ENCODE assay signal across 18 cellular contexts in the genomic region with DNA sequence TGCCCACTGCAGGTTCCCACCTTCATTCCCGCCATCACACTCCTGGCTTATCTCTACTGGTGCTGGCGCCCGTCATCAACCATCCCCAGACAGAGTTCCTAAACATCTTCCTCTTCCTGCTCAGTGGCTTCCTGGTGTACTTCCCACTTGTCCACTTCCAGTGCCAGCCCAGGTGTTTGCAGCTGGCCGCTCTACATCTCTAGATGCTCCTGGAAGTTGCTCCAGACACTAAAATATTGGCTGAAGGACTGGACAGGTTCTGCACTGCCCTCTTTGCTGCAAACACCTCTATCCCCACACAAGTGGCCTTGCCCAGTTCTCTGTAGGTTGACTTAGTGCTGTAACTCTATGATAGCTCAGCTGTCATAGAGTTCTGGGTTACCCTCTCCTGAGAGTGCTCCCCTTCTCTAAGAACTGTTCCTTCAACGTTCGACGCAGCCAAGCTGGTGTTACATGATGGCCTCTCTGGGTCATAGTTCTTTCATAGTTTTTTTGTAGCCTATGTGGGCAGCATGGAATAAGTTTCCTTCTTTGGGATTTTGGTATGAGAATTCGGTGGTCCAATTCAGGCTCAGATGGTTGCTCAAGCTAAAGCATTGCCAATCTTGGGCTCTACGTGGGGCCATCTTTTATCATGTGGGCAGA.
"Had no signal": no experiment of that assay in that cellular context is flagged by ENCODE, and none has a peak within 500 bp of the region (broad histone marks: within the 10 kb centered on the region; RNA-seq: fewer than 3 reads in every experiment).

No MANE protein-coding gene starts in this region.

- H3K36me3 ChIP-seq: lower lobe of right lung, pancreas, WERI-Rb-1 had no signal

- H3K9me3 Mint-ChIP-seq: activated CD4-positive, alpha-beta T cell treated with anti-CD3 and anti-CD28 coated beads, Interleukin-2, amount 10 ng/mL, durations not matched to agents 7 days and 5 days; activated CD8-positive, alpha-beta T cell treated with anti-CD3 and anti-CD28 coated beads for 36 hours; activated naive CD4-positive, alpha-beta T cell treated with anti-CD3 and anti-CD28 coated beads, Interleukin-2, amount 50 U/mL, for 72 hours; activated T-helper 1 cell treated with anti-CD3 and anti-CD28 coated beads, Interleukin-12 subunit alpha, Interleukin-12 subunit beta, Interleukin-2, Interleukin-4 antibody, amounts not matched to agents 30 ng/mL and 10 ng/mL and 1 ng/mL, durations not matched to agents 14 hours and 24 hours and 36 hours; brain; natural killer cell; stimulated activated memory B cell treated with anti-CD40 and anti-IgM and Interleukin-4, amounts not matched to agents 10 μg/mL and 1 μg/mL and 100 μg/mL, for 72 hours had no signal

- H3K4me1 Mint-ChIP-seq: activated CD4-positive, alpha-beta T cell treated with anti-CD3 and anti-CD28 coated beads, Interleukin-2, amount 10 ng/mL, durations not matched to agents 7 days and 5 days; activated CD8-positive, alpha-beta memory T cell treated with anti-CD3 and anti-CD28 coated beads, Interleukin-2, amount 10 ng/mL, durations not matched to agents 7 days and 5 days; natural killer cell had no signal

- H3K36me3 Mint-ChIP-seq: activated CD8-positive, alpha-beta memory T cell treated with anti-CD3 and anti-CD28 coated beads, Interleukin-2, amount 10 ng/mL, durations not matched to agents 7 days and 5 days; activated naive CD4-positive, alpha-beta T cell treated with anti-CD3 and anti-CD28 coated beads, Interleukin-2, amount 50 U/mL, for 72 hours; brain; natural killer cell; stimulated activated memory B cell treated with anti-CD40 and anti-IgM and Interleukin-4, amounts not matched to agents 10 μg/mL and 1 μg/mL and 100 μg/mL, for 72 hours had no signal

- H3K27me3 ChIP-seq: pancreas, testis had no signal

- H3K27ac ChIP-seq: foreskin keratinocyte, lower lobe of right lung, pancreas, psoas muscle, testis, WERI-Rb-1 had no signal

- H3K4me1 ChIP-seq: lower lobe of right lung, pancreas, psoas muscle, testis had no signal

- H3K4me3 ChIP-seq: lower lobe of right lung, pancreas, psoas muscle, testis had no signal

- H3K27me3 Mint-ChIP-seq: activated CD8-positive, alpha-beta T cell treated with anti-CD3 and anti-CD28 coated beads for 36 hours had no signal

- H3K27ac Mint-ChIP-seq: activated CD4-positive, alpha-beta T cell treated with anti-CD3 and anti-CD28 coated beads, Interleukin-2, amount 10 ng/mL, durations not matched to agents 7 days and 5 days; activated CD8-positive, alpha-beta memory T cell treated with anti-CD3 and anti-CD28 coated beads, Interleukin-2, amount 10 ng/mL, durations not matched to agents 7 days and 5 days; activated CD8-positive, alpha-beta T cell treated with anti-CD3 and anti-CD28 coated beads for 36 hours; activated T-helper 1 cell treated with anti-CD3 and anti-CD28 coated beads, Interleukin-12 subunit alpha, Interleukin-12 subunit beta, Interleukin-2, Interleukin-4 antibody, amounts not matched to agents 30 ng/mL and 10 ng/mL and 1 ng/mL, durations not matched to agents 14 hours and 24 hours and 36 hours; brain; natural killer cell; stimulated activated memory B cell treated with anti-CD40 and anti-IgM and Interleukin-4, amounts not matched to agents 10 μg/mL and 1 μg/mL and 100 μg/mL, for 72 hours had no signal

- ATAC-seq: activated CD8-positive, alpha-beta T cell treated with anti-CD3 and anti-CD28 coated beads for 36 hours; stimulated activated memory B cell treated with anti-CD40 and anti-IgM and Interleukin-4, amounts not matched to agents 10 μg/mL and 1 μg/mL and 100 μg/mL, for 72 hours had no signal

- H3K9me3 ChIP-seq: lower lobe of right lung, pancreas, psoas muscle, testis had no signal

- DNase-seq: activated CD4-positive, alpha-beta T cell treated with anti-CD3 and anti-CD28 coated beads, Interleukin-2, amount 10 ng/mL, durations not matched to agents 7 days and 5 days; activated CD4-positive, CD25-positive, alpha-beta regulatory T cell treated with anti-CD3 and anti-CD28 coated beads, Interleukin-2, amount 50 U/mL, for 72 hours; aorta; effector CD8-positive, alpha-beta T cell; kidney; natural killer cell; psoas muscle had no signal

- H3K4me3 Mint-ChIP-seq: activated CD4-positive, alpha-beta T cell treated with anti-CD3 and anti-CD28 coated beads, Interleukin-2, amount 10 ng/mL, durations not matched to agents 7 days and 5 days; activated CD8-positive, alpha-beta memory T cell treated with anti-CD3 and anti-CD28 coated beads, Interleukin-2, amount 10 ng/mL, durations not matched to agents 7 days and 5 days; activated CD8-positive, alpha-beta T cell treated with anti-CD3 and anti-CD28 coated beads for 36 hours; activated T-helper 1 cell treated with anti-CD3 and anti-CD28 coated beads, Interleukin-12 subunit alpha, Interleukin-12 subunit beta, Interleukin-2, Interleukin-4 antibody, amounts not matched to agents 30 ng/mL and 10 ng/mL and 1 ng/mL, durations not matched to agents 14 hours and 24 hours and 36 hours; brain; natural killer cell; stimulated activated memory B cell treated with anti-CD40 and anti-IgM and Interleukin-4, amounts not matched to agents 10 μg/mL and 1 μg/mL and 100 μg/mL, for 72 hours had no signal
